15 cellular contexts compared by ENCODE assay signal in the genomic region with DNA sequence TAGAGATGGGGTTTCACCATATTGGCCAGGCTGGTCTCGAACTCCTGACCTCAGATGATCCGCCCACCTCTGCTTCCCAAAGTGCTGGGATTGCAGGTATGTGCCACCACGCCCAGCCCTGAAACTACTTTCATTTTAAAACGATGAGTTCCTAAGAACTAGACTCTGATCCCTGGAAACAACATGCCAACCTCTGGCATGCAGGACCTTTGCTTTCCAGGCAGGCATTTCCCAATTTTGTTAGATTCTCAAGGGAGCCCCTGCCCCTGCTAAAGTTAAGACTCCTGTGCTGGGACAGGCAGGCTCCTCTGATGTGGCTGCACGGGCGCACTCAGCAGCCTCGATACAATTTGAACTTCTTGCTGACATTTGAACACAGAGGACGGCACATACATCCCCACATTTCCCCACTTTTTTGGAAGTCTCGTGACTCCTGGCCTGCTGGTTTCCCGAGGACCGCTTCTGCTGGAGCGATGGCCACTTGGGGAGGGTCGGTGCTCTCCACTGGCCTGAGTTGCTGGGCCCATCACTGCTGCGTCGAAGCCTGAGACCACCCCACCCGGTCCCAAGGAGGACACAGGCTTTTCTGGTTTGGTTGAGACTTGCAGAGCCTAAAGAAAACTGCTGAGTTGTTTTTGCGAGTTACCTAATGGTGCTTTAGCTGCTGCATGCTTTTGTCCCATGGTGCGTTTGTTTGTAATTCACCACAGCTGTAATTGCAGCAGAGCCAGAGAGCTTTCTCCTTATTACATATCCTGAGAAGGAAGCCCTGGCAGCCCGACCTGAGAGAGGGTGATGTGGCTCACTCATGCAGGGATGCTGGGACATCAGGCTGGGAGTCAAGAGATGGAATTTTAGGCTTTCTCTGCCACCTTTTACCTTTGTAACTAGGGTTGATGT. TPM values are rescaled to one million over a fixed set of nuclear protein-coding genes. Genes with fewer than 3 reads are reported as not detected.
A peak's percentile ranks its signal among the peaks of the same experiment; 100 is the strongest.
DNase-seq lines count a peak whose midpoint lies in the region; FAIRE-seq and TF ChIP-seq lines count a peak whose summit lies in the region.
"Had no signal": no experiment of that assay in that cellular context is flagged by ENCODE, and none has a peak within 500 bp of the region (broad histone marks: within the 10 kb centered on the region; RNA-seq: fewer than 3 reads in every experiment).

No MANE protein-coding gene starts in this region.

- H4K20me1 ChIP-seq in astrocyte (ENCODE audit: insufficient read depth, low read length), result peaks cover 12% of the 10 kb centered on the region

- no peaks in the 10 kb centered on the region for H3K27me3 Mint-ChIP-seq in astrocyte (ENCODE audit: low read depth, unreplicated experiment)

- peaks cover 13% of the 10 kb centered on the region for H3K4me1 Mint-ChIP-seq in astrocyte (ENCODE audit: low read depth, unreplicated experiment)

- H3K36me3 ChIP-seq in astrocyte (ENCODE audit: insufficient read depth, low read length) (no peaks in the 10 kb centered on the region), liver (ENCODE audit: control insufficient read depth in 4 of 4, insufficient read depth in 3 of 4, low read depth in 1 of 4, low read length in 3 of 4) (no peaks in the 10 kb centered on the region)
- H3K36me3 ChIP-seq: ascending aorta, thoracic aorta had no signal

- DNase-seq in H4 (ENCODE audit: low spot score), result peak; percentile 30
- DNase-seq in astrocyte (ENCODE audit: low read depth), result no peak
- DNase-seq in stromal cell of bone marrow (ENCODE audit: low read depth), result peak; percentile 25
- no peak for DNase-seq in activated CD4-positive, CD25-positive, alpha-beta regulatory T cell (lab: John Stamatoyannopoulos, UW)
- DNase-seq in 8988T, result no peak
- no peak for DNase-seq in NCI-H2107 treated with DMSO at 0.1 percent for 48 hours (lab: John Stamatoyannopoulos, UW; ENCODE audit: unreplicated experiment)
- DNase-seq: activated CD4-positive, alpha-beta T cell treated with anti-CD3 and anti-CD28 coated beads, Interleukin-2, amount 50 U/mL, for 4 hours; CD8-positive, alpha-beta T cell; NCI-H2029; Right ventricle myocardium superior had no signal

- TF ChIP-seq RAD21 in liver (IDR thresholded peaks at IDR 0.05), result no peak

- H3K27ac Mint-ChIP-seq in astrocyte (ENCODE audit: unreplicated experiment), result peak overlapping the region; percentile 58
- H3K27ac Mint-ChIP-seq: CD8-positive, alpha-beta T cell had no signal

- H3K27ac ChIP-seq in astrocyte (ENCODE audit: low read depth, low read length) (no peak overlapping the region), liver (ENCODE audit: low read depth in 1 of 2, low read length in 2 of 2) (peak overlapping the region; percentile 67 to 74)
- H3K27ac ChIP-seq: ascending aorta, dorsolateral prefrontal cortex, thoracic aorta had no signal

- 44% methylated on average over 19 of the region's 19 CpGs for WGBS in liver

- no peak for FAIRE-seq in astrocyte (lab: Jason Lieb, UNC)
- FAIRE-seq: GM12891 had no signal

- no peak overlapping the region for H2AFZ ChIP-seq in astrocyte (ENCODE audit: low read depth, low read length)

- H3K9me3 ChIP-seq in astrocyte (ENCODE audit: insufficient read depth, low read depth, low read length), result no peaks in the 10 kb centered on the region
- H3K9me3 ChIP-seq in liver (ENCODE audit: control insufficient read depth in 4 of 4, low read length in 3 of 4), result no peaks in the 10 kb centered on the region
- H3K9me3 ChIP-seq: ascending aorta, thoracic aorta had no signal

- H3K9me3 Mint-ChIP-seq in astrocyte (ENCODE audit: unreplicated experiment), result no peaks in the 10 kb centered on the region
- H3K9me3 Mint-ChIP-seq: CD8-positive, alpha-beta T cell had no signal

- H3K27me3 ChIP-seq in astrocyte (ENCODE audit: insufficient read depth, low read length) (no peaks in the 10 kb centered on the region), liver (ENCODE audit: control insufficient read depth in 4 of 4, insufficient read depth in 4 of 4, low read length in 3 of 4) (no peaks in the 10 kb centered on the region)
- H3K27me3 ChIP-seq: ascending aorta, dorsolateral prefrontal cortex had no signal

- no peak overlapping the region for H3K9ac ChIP-seq in astrocyte (ENCODE audit: low read length)
- H3K9ac ChIP-seq in liver (ENCODE audit: low read depth in 1 of 2, low read length in 2 of 2), result no peak overlapping the region

- no peak overlapping the region for H3K4me3 Mint-ChIP-seq in astrocyte (ENCODE audit: unreplicated experiment)
- H3K4me3 Mint-ChIP-seq: CD8-positive, alpha-beta T cell had no signal

- no peak overlapping the region for H3K4me2 ChIP-seq in astrocyte (ENCODE audit: low read length)

- TF ChIP-seq CTCF in astrocyte (IDR thresholded peaks at IDR 0.05; ENCODE audit: insufficient read depth, low read depth, low read length) (no peak), liver (IDR thresholded peaks at IDR 0.05; ENCODE audit: low read depth, low read length, missing input control) (no peak)

- H3K4me1 ChIP-seq in astrocyte (ENCODE audit: insufficient read depth, low read length) (no peaks in the 10 kb centered on the region), liver (ENCODE audit: control insufficient read depth in 4 of 4, insufficient read depth in 4 of 4, low read length in 3 of 4) (peaks cover 6 to 28% (median 15%) of the 10 kb centered on the region in 4 donors)
- H3K4me1 ChIP-seq: ascending aorta had no signal

- peaks cover 4% of the 10 kb centered on the region for H3K36me3 Mint-ChIP-seq in astrocyte (ENCODE audit: low read depth, unreplicated experiment)

- H3K4me3 ChIP-seq in astrocyte (ENCODE audit: insufficient read depth, low read depth, low read length) (no peak overlapping the region), liver (ENCODE audit: low read depth in 1 of 3, low read length in 3 of 3) (no peak overlapping the region)
- H3K4me3 ChIP-seq: ascending aorta, dorsolateral prefrontal cortex, thoracic aorta had no signal

- H3K79me2 ChIP-seq in astrocyte (ENCODE audit: insufficient read depth, low read length), result peaks cover 5% of the 10 kb centered on the region

TF ChIP-seq in liver, 16 proteins besides CTCF, POLR2A, EP300 and RAD21:
- peak; percentile 78 for TF ChIP-seq SP1 (IDR thresholded peaks at IDR 0.05)
- TF ChIP-seq FOXA1 (IDR thresholded peaks at IDR 0.05), result no peak
- TF ChIP-seq, protein P1, sequence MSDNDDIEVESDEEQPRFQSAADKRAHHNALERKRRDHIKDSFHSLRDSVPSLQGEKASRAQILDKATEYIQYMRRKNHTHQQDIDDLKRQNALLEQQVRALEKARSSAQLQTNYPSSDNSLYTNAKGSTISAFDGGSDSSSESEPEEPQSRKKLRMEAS (IDR thresholded peaks at IDR 0.05), result peak; percentile 34
- peak in 1 of 2 donors; percentile 38 for TF ChIP-seq JUND (IDR thresholded peaks at IDR 0.05)
- peak; percentile 37 for TF ChIP-seq YY1 (IDR thresholded peaks at IDR 0.05)
- no peak for TF ChIP-seq FOXA2 (IDR thresholded peaks at IDR 0.05)
- TF ChIP-seq, protein P2, sequence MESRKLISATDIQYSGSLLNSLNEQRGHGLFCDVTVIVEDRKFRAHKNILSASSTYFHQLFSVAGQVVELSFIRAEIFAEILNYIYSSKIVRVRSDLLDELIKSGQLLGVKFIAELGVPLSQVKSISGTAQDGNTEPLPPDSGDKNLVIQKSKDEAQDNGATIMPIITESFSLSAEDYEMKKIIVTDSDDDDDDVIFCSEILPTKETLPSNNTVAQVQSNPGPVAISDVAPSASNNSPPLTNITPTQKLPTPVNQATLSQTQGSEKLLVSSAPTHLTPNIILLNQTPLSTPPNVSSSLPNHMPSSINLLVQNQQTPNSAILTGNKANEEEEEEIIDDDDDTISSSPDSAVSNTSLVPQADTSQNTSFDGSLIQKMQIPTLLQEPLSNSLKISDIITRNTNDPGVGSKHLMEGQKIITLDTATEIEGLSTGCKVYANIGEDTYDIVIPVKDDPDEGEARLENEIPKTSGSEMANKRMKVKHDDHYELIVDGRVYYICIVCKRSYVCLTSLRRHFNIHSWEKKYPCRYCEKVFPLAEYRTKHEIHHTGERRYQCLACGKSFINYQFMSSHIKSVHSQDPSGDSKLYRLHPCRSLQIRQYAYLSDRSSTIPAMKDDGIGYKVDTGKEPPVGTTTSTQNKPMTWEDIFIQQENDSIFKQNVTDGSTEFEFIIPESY (IDR thresholded peaks at IDR 0.05), result no peak
- TF ChIP-seq NR2F2 (IDR thresholded peaks at IDR 0.05), result no peak
- TF ChIP-seq HNF4G (IDR thresholded peaks at IDR 0.05), result peak; percentile 58
- no peak for TF ChIP-seq GABPA (IDR thresholded peaks at IDR 0.05 in 1 of 2, conservative IDR thresholded peaks at IDR 0.05 in 1 of 2)
- peak; percentile 85 to 86 for TF ChIP-seq HNF4A (conservative IDR thresholded peaks at IDR 0.05)
- TF ChIP-seq RXRA (IDR thresholded peaks at IDR 0.05), result peak; percentile 41 to 43

RNA-seq across cellular contexts. Expression of a gene that starts 8.2 kb away (rescaled TPM):
- 3.0 and 3.2 TPM in 2 replicates for total RNA-seq in H4 (2014; rRNA removed; shearing (Covaris generic))
- total RNA-seq in astrocyte, result 35.7 and 38.9 TPM in 2 replicates
- total RNA-seq in liver, result 10 to 100 TPM; 17.3 to 27.9 TPM
- polyA plus RNA-seq in liver, result 10 to 100 TPM in 1 of 2 donors, 1 to 10 TPM in 1; 8.7 to 10.2 TPM

Comparison
In these comparisons a context has a peak if more than half of its experiments do, and no peak if none do; other contexts are left out.
1. DNase-seq: peak in H4 (single experiment) and stromal cell of bone marrow (single experiment); none in astrocyte (single experiment), activated CD4-positive, CD25-positive, alpha-beta regulatory T cell (0 of 4), 8988T (single experiment) and NCI-H2107 treated with DMSO at 0.1 percent for 48 hours (single experiment).